ENCODE assay signal across 1 cellular context in genomic region chr5:78738104-78738503, GRCh38.
A peak's percentile ranks its signal among the peaks of the same experiment; 100 is the strongest.
TF ChIP-seq lines count a peak whose summit lies in the region.

No MANE protein-coding gene starts in this region.

TF ChIP-seq in HEK293, 187 proteins besides CTCF, POLR2A, EP300 and RAD21 (continued from another document and continues in another):
- TF ChIP-seq ZNF362 (tag by site-specific recombination; IDR thresholded peaks at IDR 0.05) (no peak), BCL11A (tag by site-specific recombination; IDR thresholded peaks at IDR 0.05; ENCODE audit: low read depth) (no peak), ZNF23 (tag by site-specific recombination; IDR thresholded peaks at IDR 0.05; ENCODE audit: borderline replicate concordance) (peak; percentile 48; the same call in 1 of the 2 replicates), ZNF791 (tag by site-specific recombination; IDR thresholded peaks at IDR 0.05) (peak; percentile 66; the same call in 1 of the 2 replicates), PRDM2 (tag by site-specific recombination; IDR thresholded peaks at IDR 0.05; ENCODE audit: borderline replicate concordance) (no peak), ZNF426 (tag by site-specific recombination; IDR thresholded peaks at IDR 0.05) (peak; percentile 98), ZNF292 (tag by site-specific recombination; IDR thresholded peaks at IDR 0.05; ENCODE audit: borderline replicate concordance, low read depth) (0 out of 2 replicates have a peak, but pooled peaks have one; percentile 65), ZBTB26 (tag by site-specific recombination; optimal IDR thresholded peaks at IDR 0.05) (no peak), HOXD13 (CRISPR knock-in tag; IDR thresholded peaks at IDR 0.05; ENCODE audit: borderline replicate concordance) (no peak), ZNF560 (tag by site-specific recombination; IDR thresholded peaks at IDR 0.05; ENCODE audit: borderline replicate concordance) (peak; percentile 95), ZNF548 (tag by site-specific recombination; IDR thresholded peaks at IDR 0.05) (no peak), ZNF175 (tag by site-specific recombination; IDR thresholded peaks at IDR 0.05) (no peak), GLI2 (tag by site-specific recombination; IDR thresholded peaks at IDR 0.05; ENCODE audit: borderline replicate concordance, low read depth) (peak; percentile 45; the same call in 1 of the 2 replicates), ZNF221 (tag by site-specific recombination; IDR thresholded peaks at IDR 0.05; ENCODE audit: borderline replicate concordance) (peak; percentile 51; the same call in 1 of the 2 replicates), ZNF521 (tag by site-specific recombination; IDR thresholded peaks at IDR 0.05) (no peak), ZNF335 (tag by site-specific recombination; conservative IDR thresholded peaks at IDR 0.05) (no peak), SCRT1 (tag by site-specific recombination; IDR thresholded peaks at IDR 0.05; ENCODE audit: borderline replicate concordance) (no peak), GLIS1 (tag by site-specific recombination; IDR thresholded peaks at IDR 0.05) (no peak), ZNF544 (tag by site-specific recombination; IDR thresholded peaks at IDR 0.05) (no peak), ZNF112 (tag by site-specific recombination; IDR thresholded peaks at IDR 0.05) (no peak), ZNF223 (tag by site-specific recombination; IDR thresholded peaks at IDR 0.05) (peak; percentile 74; the same call in 1 of the 2 replicates), ZEB2 (tag by site-specific recombination; IDR thresholded peaks at IDR 0.05) (no peak), PBX3 (CRISPR knock-in tag; IDR thresholded peaks at IDR 0.05) (no peak), ZNF350 (tag by site-specific recombination; IDR thresholded peaks at IDR 0.05) (no peak), ZNF664 (tag by site-specific recombination; IDR thresholded peaks at IDR 0.05) (peak; percentile 81), ZNF654 (tag by site-specific recombination; IDR thresholded peaks at IDR 0.05; ENCODE audit: low read depth) (peak; percentile 49), ZNF133 (tag by site-specific recombination; IDR thresholded peaks at IDR 0.05) (no peak), ZBTB7A (tag by site-specific recombination; IDR thresholded peaks at IDR 0.05; ENCODE audit: low read depth) (no peak), ZNF629 (tag by site-specific recombination; IDR thresholded peaks at IDR 0.05) (peak; percentile 71), ZNF37A (tag by site-specific recombination; IDR thresholded peaks at IDR 0.05) (no peak), ZNF157 (tag by site-specific recombination; IDR thresholded peaks at IDR 0.05) (no peak), HOXC10 (CRISPR knock-in tag; IDR thresholded peaks at IDR 0.05) (no peak), ZNF266 (tag by site-specific recombination; IDR thresholded peaks at IDR 0.05; ENCODE audit: low read depth) (peak; percentile 95), ZNF146 (tag by site-specific recombination; IDR thresholded peaks at IDR 0.05) (no peak), ZSCAN18 (tag by site-specific recombination; IDR thresholded peaks at IDR 0.05) (no peak), ZNF140 (tag by site-specific recombination; IDR thresholded peaks at IDR 0.05) (peak; percentile 98), KLF10 (tag by site-specific recombination; IDR thresholded peaks at IDR 0.05) (no peak), ZNF621 (tag by site-specific recombination; IDR thresholded peaks at IDR 0.05) (no peak), ZNF585B (tag by site-specific recombination; IDR thresholded peaks at IDR 0.05) (no peak), ZBTB17 (tag by site-specific recombination; IDR thresholded peaks at IDR 0.05) (no peak), ZBTB21 (tag by site-specific recombination; IDR thresholded peaks at IDR 0.05) (peak; percentile 67), ZNF624 (tag by site-specific recombination; IDR thresholded peaks at IDR 0.05) (no peak), ZNF202 (tag by site-specific recombination; IDR thresholded peaks at IDR 0.05; ENCODE audit: borderline replicate concordance) (peak; percentile 98), KLF16 (tag by site-specific recombination; IDR thresholded peaks at IDR 0.05) (no peak), ZNF114 (tag by site-specific recombination; IDR thresholded peaks at IDR 0.05) (no peak), ZNF16 (tag by site-specific recombination; IDR thresholded peaks at IDR 0.05; ENCODE audit: low read depth) (no peak), ZNF777 (tag by site-specific recombination; IDR thresholded peaks at IDR 0.05; ENCODE audit: borderline replicate concordance) (no peak), REST (tag by site-specific recombination; IDR thresholded peaks at IDR 0.05) (peak; percentile 82)
- TF ChIP-seq, protein P1, sequence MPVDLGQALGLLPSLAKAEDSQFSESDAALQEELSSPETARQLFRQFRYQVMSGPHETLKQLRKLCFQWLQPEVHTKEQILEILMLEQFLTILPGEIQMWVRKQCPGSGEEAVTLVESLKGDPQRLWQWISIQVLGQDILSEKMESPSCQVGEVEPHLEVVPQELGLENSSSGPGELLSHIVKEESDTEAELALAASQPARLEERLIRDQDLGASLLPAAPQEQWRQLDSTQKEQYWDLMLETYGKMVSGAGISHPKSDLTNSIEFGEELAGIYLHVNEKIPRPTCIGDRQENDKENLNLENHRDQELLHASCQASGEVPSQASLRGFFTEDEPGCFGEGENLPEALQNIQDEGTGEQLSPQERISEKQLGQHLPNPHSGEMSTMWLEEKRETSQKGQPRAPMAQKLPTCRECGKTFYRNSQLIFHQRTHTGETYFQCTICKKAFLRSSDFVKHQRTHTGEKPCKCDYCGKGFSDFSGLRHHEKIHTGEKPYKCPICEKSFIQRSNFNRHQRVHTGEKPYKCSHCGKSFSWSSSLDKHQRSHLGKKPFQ (tag by site-specific recombination; IDR thresholded peaks at IDR 0.05), result peak; percentile 52; the same call in 1 of the 2 replicates
- TF ChIP-seq, protein P2, sequence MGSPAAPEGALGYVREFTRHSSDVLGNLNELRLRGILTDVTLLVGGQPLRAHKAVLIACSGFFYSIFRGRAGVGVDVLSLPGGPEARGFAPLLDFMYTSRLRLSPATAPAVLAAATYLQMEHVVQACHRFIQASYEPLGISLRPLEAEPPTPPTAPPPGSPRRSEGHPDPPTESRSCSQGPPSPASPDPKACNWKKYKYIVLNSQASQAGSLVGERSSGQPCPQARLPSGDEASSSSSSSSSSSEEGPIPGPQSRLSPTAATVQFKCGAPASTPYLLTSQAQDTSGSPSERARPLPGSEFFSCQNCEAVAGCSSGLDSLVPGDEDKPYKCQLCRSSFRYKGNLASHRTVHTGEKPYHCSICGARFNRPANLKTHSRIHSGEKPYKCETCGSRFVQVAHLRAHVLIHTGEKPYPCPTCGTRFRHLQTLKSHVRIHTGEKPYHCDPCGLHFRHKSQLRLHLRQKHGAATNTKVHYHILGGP (tag by site-specific recombination; IDR thresholded peaks at IDR 0.05), result no peak
- TF ChIP-seq, protein P3, sequence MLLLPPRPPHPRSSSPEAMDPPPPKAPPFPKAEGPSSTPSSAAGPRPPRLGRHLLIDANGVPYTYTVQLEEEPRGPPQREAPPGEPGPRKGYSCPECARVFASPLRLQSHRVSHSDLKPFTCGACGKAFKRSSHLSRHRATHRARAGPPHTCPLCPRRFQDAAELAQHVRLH (tag by site-specific recombination; IDR thresholded peaks at IDR 0.05), result peak; percentile 77; the same call in 1 of the 2 replicates
